In genomic region chr3:150348500-150348899, GRCh38 we compare ENCODE assay signal across 10 cellular contexts. TPM values are rescaled to one million over a fixed set of nuclear protein-coding genes. Genes with fewer than 3 reads are reported as not detected.
DNase-seq lines count a peak whose midpoint lies in the region; ATAC-seq and TF ChIP-seq lines count a peak whose summit lies in the region.
"Had no signal": no experiment of that assay in that cellular context is flagged by ENCODE, and none has a peak within 500 bp of the region (broad histone marks: within the 10 kb centered on the region; RNA-seq: fewer than 3 reads in every experiment).

No MANE protein-coding gene starts in this region.

- no peaks in the 10 kb centered on the region for H3K9me3 Mint-ChIP-seq in CD4-positive, alpha-beta T cell
- H3K9me3 Mint-ChIP-seq: endodermal cell had no signal

- no CpG with 5 or more reads among the region's 6 CpGs for WGBS in trophoblast cell (ENCODE audit: extremely low coverage, insufficient coverage, insufficient read length)

- H3K27ac Mint-ChIP-seq in CD4-positive, alpha-beta T cell = no peak overlapping the region
- H3K27ac Mint-ChIP-seq: endodermal cell had no signal

- in situ Hi-C loops in HAP-1 (cut with MboI; ENCODE audit: low sequenced_read_pairs) = no loop called here

- H3K4ac ChIP-seq in trophoblast cell (ENCODE audit: low read depth, low read length) = no peak overlapping the region

- no peak overlapping the region for H3K18ac ChIP-seq in trophoblast cell (ENCODE audit: low read length)

- H3K27me3 Mint-ChIP-seq in CD4-positive, alpha-beta T cell = peaks cover 12% of the 10 kb centered on the region

- H4K91ac ChIP-seq in trophoblast cell (ENCODE audit: low read depth, low read length) = no peak overlapping the region

- POLR2A ChIA-PET in CD4-positive, alpha-beta T cell (lab: Charles Lee) = interaction anchor here (0.7 kb wide), 1 partner anchor 96 kb away, joined by 3 read pairs; no protein-coding TSS in a partner anchor

- H4K8ac ChIP-seq in trophoblast cell (ENCODE audit: low read depth, low read length) = no peak overlapping the region

- DNase-seq in EH (ENCODE audit: low read depth) = peak; percentile 96
- DNase-seq in RKO (ENCODE audit: low spot score) = peak; percentile 87
- peak; percentile 90 for DNase-seq in fibroblast of gingiva (ENCODE audit: low read depth)
- peak; percentile 41 to 75 for DNase-seq in trophoblast cell
- no peak for DNase-seq in CD4-positive, alpha-beta T cell
- DNase-seq in HAP-1 (ENCODE audit: low spot score in 2 of 2) = no peak
- DNase-seq in activated CD8-positive, alpha-beta memory T cell treated with anti-CD3 and anti-CD28 coated beads for 24 hours = no peak
- DNase-seq: endodermal cell; stimulated activated CD4-positive, alpha-beta T cell treated with anti-CD3 and anti-CD28 coated beads, Interleukin-2, amount 100 ng/mL, for 48 hours had no signal

- no peak for ATAC-seq in CD4-positive, alpha-beta T cell (ENCODE audit: poor library complexity)
- ATAC-seq in HG03469 (IDR thresholded peaks at IDR 0.05; ENCODE audit: unreplicated experiment) = no peak

- no peak for TF ChIP-seq CTCF in CD4-positive, alpha-beta T cell (IDR thresholded peaks at IDR 0.05)

- no peak overlapping the region for H3K14ac ChIP-seq in trophoblast cell (ENCODE audit: low read length)

- H3K79me1 ChIP-seq in trophoblast cell (ENCODE audit: low read length) = peaks cover 9% of the 10 kb centered on the region

- H3K9me3 ChIP-seq in trophoblast cell (ENCODE audit: insufficient read depth, low read depth, low read length) (no peaks in the 10 kb centered on the region), HAP-1 (no peaks in the 10 kb centered on the region)
- no peaks in the 10 kb centered on the region for H3K9me3 ChIP-seq in CD4-positive, alpha-beta T cell (ENCODE audit: control insufficient read depth, low read length)

- no peaks in the 10 kb centered on the region for H3K36me3 Mint-ChIP-seq in CD4-positive, alpha-beta T cell (ENCODE audit: low read depth)

- no peak overlapping the region for H2BK120ac ChIP-seq in trophoblast cell (ENCODE audit: insufficient read depth, low read length, poor library complexity)

- H3K27ac ChIP-seq in trophoblast cell (ENCODE audit: low read depth, low read length) = no peak overlapping the region
- H3K27ac ChIP-seq in CD4-positive, alpha-beta T cell (ENCODE audit: low read depth, low read length) = no peak overlapping the region

- no peak overlapping the region for H3K4me3 Mint-ChIP-seq in CD4-positive, alpha-beta T cell
- H3K4me3 Mint-ChIP-seq: endodermal cell had no signal

- peaks cover 5 to 17% of the 10 kb centered on the region in 2 experiments for H3K4me1 ChIP-seq in trophoblast cell (ENCODE audit: control insufficient read depth in 1 of 2, insufficient read depth in 2 of 2, low read length in 2 of 2)
- H3K4me1 ChIP-seq in HAP-1 = no peaks in the 10 kb centered on the region

- H2BK12ac ChIP-seq in trophoblast cell (ENCODE audit: low read length) = no peak overlapping the region

- H2AFZ ChIP-seq in trophoblast cell (ENCODE audit: insufficient read depth, low read length, poor library complexity) = no peak overlapping the region

- intact Hi-C loops in CD4-positive, alpha-beta T cell (cut with DNase I, micrococcal nuclease) = no loop called here

- CTCF ChIA-PET in CD4-positive, alpha-beta T cell (lab: Charles Lee) = interaction anchor here (0.6 kb wide), 1 partner anchor 167 kb away, joined by 3 read pairs; no protein-coding TSS in a partner anchor

- H3K4me1 Mint-ChIP-seq in CD4-positive, alpha-beta T cell (ENCODE audit: low read depth) = no peaks in the 10 kb centered on the region

- H3K79me2 ChIP-seq in trophoblast cell (ENCODE audit: control insufficient read depth, insufficient read depth, low read length, poor library complexity) = no peaks in the 10 kb centered on the region

- no peaks in the 10 kb centered on the region for H3K27me3 ChIP-seq in trophoblast cell (ENCODE audit: insufficient read depth, low read length)
- no peaks in the 10 kb centered on the region for H3K27me3 ChIP-seq in CD4-positive, alpha-beta T cell (ENCODE audit: control insufficient read depth, insufficient read depth, low read length)
- no peaks in the 10 kb centered on the region; the same call in 1 of the 2 replicates for H3K27me3 ChIP-seq in HAP-1 (ENCODE audit: low read depth)

- no peak overlapping the region for H3K4me3 ChIP-seq in trophoblast cell (ENCODE audit: low read depth, low read length)
- H3K4me3 ChIP-seq in HAP-1 = no peak overlapping the region

- no peak overlapping the region for H4K12ac ChIP-seq in trophoblast cell (ENCODE audit: low read depth, low read length)

- H3K23ac ChIP-seq in trophoblast cell (ENCODE audit: low read length) = no peak overlapping the region

- no peak overlapping the region for H3K4me2 ChIP-seq in trophoblast cell (ENCODE audit: low read length)

- H2AK5ac ChIP-seq in trophoblast cell (ENCODE audit: low read length) = no peak overlapping the region

- H2BK5ac ChIP-seq in trophoblast cell (ENCODE audit: low read depth, low read length, poor library complexity) = no peak overlapping the region

- no peak overlapping the region for H3K9ac ChIP-seq in trophoblast cell (ENCODE audit: low read length)

- no peaks in the 10 kb centered on the region for H3K36me3 ChIP-seq in trophoblast cell (ENCODE audit: control insufficient read depth in 1 of 2, insufficient read depth in 2 of 2, low read length in 2 of 2)
- no peaks in the 10 kb centered on the region for H3K36me3 ChIP-seq in HAP-1 (replicated peaks)

RNA-seq across cellular contexts. Expression of gene TSC22D2, which starts 59.6 kb away (rescaled TPM):
- polyA plus RNA-seq in trophoblast cell (2013) = 64.7 and 65.3 TPM in 2 replicates
- total RNA-seq in CD4-positive, alpha-beta T cell = 10 to 100 TPM; 47.3 to 49.3 TPM

Comparison
In these comparisons a context has a peak if more than half of its experiments do, and no peak if none do; other contexts are left out.
1. DNase-seq: peak in EH (single experiment), RKO (single experiment), fibroblast of gingiva (single experiment) and trophoblast cell (2 of 2); none in CD4-positive, alpha-beta T cell (0 of 10), HAP-1 (0 of 2) and activated CD8-positive, alpha-beta memory T cell treated with anti-CD3 and anti-CD28 coated beads for 24 hours (single experiment).